In genomic region chr16:89707695-89708094, GRCh38 we compare ENCODE assay signal across 27 cellular contexts.
"Had no signal": no experiment of that assay in that cellular context is flagged by ENCODE, and none has a peak within 500 bp of the region (broad histone marks: within the 10 kb centered on the region; RNA-seq: fewer than 3 reads in every experiment).

No MANE protein-coding gene starts in this region.

- H3K36me3 Mint-ChIP-seq: activated naive CD8-positive, alpha-beta T cell treated with anti-CD3 and anti-CD28 coated beads for 36 hours; memory B cell; type B pancreatic cell had no signal

- DNase-seq: activated B cell treated with CpG ODN at 0.5 μM for 24 hours; activated CD4-positive, alpha-beta T cell treated with anti-CD3 and anti-CD28 coated beads for 36 hours; activated CD4-positive, alpha-beta T cell treated with anti-CD3 and anti-CD28 coated beads, Interleukin-2, amount 50 U/mL, for 4 hours; activated CD8-positive, alpha-beta memory T cell treated with anti-CD3 and anti-CD28 coated beads for 24 hours; activated naive CD4-positive, alpha-beta T cell treated with Interleukin-2 at 50 U/mL for 16 hours; activated naive CD8-positive, alpha-beta T cell treated with anti-CD3 and anti-CD28 coated beads for 36 hours; activated T-cell treated with anti-CD3 and anti-CD28 coated beads, Interleukin-2, amount 50 U/mL, for 48 hours; cortex of kidney; heart left ventricle; left cardiac atrium; nephron progenitor cell; nucleus accumbens; posterior cingulate gyrus; sigmoid colon; stimulated activated CD4-positive, alpha-beta T cell treated with anti-CD3 and anti-CD28 coated beads, Interleukin-4, amount 100 ng/mL, for 1 hour; stimulated activated naive CD4-positive, alpha-beta T cell treated with Interleukin-2 at 50 U/mL for 16 hours; T1000 had no signal

- ATAC-seq: activated CD4-positive, alpha-beta T cell treated with anti-CD3 and anti-CD28 coated beads for 36 hours; left cardiac atrium had no signal

- H3K9me3 Mint-ChIP-seq: activated B cell treated with CpG ODN at 0.5 μM for 24 hours; activated naive CD8-positive, alpha-beta T cell treated with anti-CD3 and anti-CD28 coated beads for 36 hours; central memory CD8-positive, alpha-beta T cell; memory B cell; nephron progenitor cell; T-helper 1 cell treated with Interleukin-12 subunit alpha and Interleukin-12 subunit beta and Interleukin-4 antibody, amounts not matched to agents 30 μg/mL and 1 μg/mL, for 36 hours; type B pancreatic cell had no signal

- H3K27ac ChIP-seq: epithelial cell of prostate, heart left ventricle, sigmoid colon, thoracic aorta, vagina had no signal

- H3K27me3 Mint-ChIP-seq: activated B cell treated with CpG ODN at 0.5 μM for 24 hours; activated CD4-positive, alpha-beta T cell treated with anti-CD3 and anti-CD28 coated beads for 36 hours; activated naive CD8-positive, alpha-beta T cell treated with anti-CD3 and anti-CD28 coated beads for 36 hours; central memory CD8-positive, alpha-beta T cell; memory B cell had no signal

- FAIRE-seq: astrocyte, islet of Langerhans had no signal

- H3K9me3 ChIP-seq: heart left ventricle, sigmoid colon, thoracic aorta, vagina had no signal

- H3K27ac Mint-ChIP-seq: activated B cell treated with CpG ODN at 0.5 μM for 24 hours; activated CD4-positive, alpha-beta T cell treated with anti-CD3 and anti-CD28 coated beads for 36 hours; activated naive CD8-positive, alpha-beta T cell treated with anti-CD3 and anti-CD28 coated beads for 36 hours; memory B cell; nephron progenitor cell; T-helper 1 cell treated with Interleukin-12 subunit alpha and Interleukin-12 subunit beta and Interleukin-4 antibody, amounts not matched to agents 30 μg/mL and 1 μg/mL, for 36 hours; type B pancreatic cell had no signal

- H3K4me3 ChIP-seq: heart left ventricle, sigmoid colon, smooth muscle cell, thoracic aorta, vagina had no signal

- H3K27me3 ChIP-seq: vagina had no signal

- H3K4me2 ChIP-seq: smooth muscle cell had no signal

- H3K36me3 ChIP-seq: sigmoid colon, thoracic aorta, vagina had no signal

- H3K4me3 Mint-ChIP-seq: activated B cell treated with CpG ODN at 0.5 μM for 24 hours; activated CD4-positive, alpha-beta T cell treated with anti-CD3 and anti-CD28 coated beads for 36 hours; activated naive CD8-positive, alpha-beta T cell treated with anti-CD3 and anti-CD28 coated beads for 36 hours; central memory CD8-positive, alpha-beta T cell; memory B cell; nephron progenitor cell; T-helper 1 cell treated with Interleukin-12 subunit alpha and Interleukin-12 subunit beta and Interleukin-4 antibody, amounts not matched to agents 30 μg/mL and 1 μg/mL, for 36 hours; type B pancreatic cell had no signal
